ENCODE assay signal across 16 cellular contexts in the genomic region with DNA sequence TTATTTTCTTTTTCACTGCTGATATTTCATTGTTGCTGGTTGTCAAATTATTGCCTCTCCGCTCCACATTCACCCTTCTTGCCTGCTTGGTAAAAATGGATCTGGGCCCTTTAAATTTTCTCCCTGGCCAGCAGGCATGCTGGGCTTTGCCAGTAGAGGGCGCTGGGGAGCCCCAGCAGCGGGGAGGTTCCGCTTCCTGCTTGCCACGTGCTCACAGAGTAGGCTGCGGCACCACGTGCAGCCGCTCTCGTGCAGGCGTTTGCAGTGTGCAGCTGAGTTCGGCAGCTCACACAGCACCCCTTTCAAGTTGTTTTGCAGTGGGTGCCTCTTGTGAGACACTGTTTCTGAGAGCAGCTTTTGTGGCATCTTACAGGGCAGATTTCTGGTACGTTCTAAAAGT. TPM values are rescaled to one million over a fixed set of nuclear protein-coding genes. Genes with fewer than 3 reads are reported as not detected.
DNase-seq lines count a peak whose midpoint lies in the region; ATAC-seq, FAIRE-seq and TF ChIP-seq lines count a peak whose summit lies in the region.
"Had no signal": no experiment of that assay in that cellular context is flagged by ENCODE, and none has a peak within 500 bp of the region (broad histone marks: within the 10 kb centered on the region; RNA-seq: fewer than 3 reads in every experiment).

A gene with protein sequence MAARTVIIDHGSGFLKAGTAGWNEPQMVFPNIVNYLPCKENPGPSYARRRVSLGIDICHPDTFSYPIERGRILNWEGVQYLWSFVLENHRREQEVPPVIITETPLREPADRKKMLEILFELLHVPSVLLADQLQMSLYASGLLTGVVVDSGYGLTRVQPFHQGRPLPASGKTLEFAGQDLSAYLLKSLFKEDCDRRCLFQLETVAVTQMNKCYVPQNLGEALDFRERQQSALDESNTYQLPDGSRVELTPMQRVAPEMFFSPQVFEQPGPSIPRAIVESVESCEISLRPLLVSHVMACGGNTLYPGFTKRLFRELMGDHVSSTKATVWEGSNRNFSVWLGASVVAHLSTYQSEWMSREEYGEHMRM (plus strand): TSS at position 214 of the 400 bp plus-strand sequence. CDS start 67,676 bp downstream, outside the sequence.

- no peaks in the 10 kb centered on the region for H3F3A ChIP-seq in MM.1S (ENCODE audit: insufficient read depth, low read length)

- peaks cover 21 to 50% (median 43%) of the 10 kb centered on the region in 3 donors for H3K9me3 Mint-ChIP-seq in T-cell

- DNase-seq in HepG2 (ENCODE audit: low spot score) (no peak), right lobe of liver (no peak), MM.1S (no peak), cardiac fibroblast (ENCODE audit: low read depth in 2 of 2) (no peak), testis (peak; percentile 73), T-helper 17 cell (no peak), T-cell (no peak), body of pancreas (no peak)
- DNase-seq: CD4-positive, CD25-positive, alpha-beta regulatory T cell; esophagus squamous epithelium; left cardiac atrium; NCI-H2171; stimulated activated naive B cell treated with anti-CD40 and anti-IgM and Interleukin-4, amounts not matched to agents 10 μg/mL and 1 μg/mL and 100 μg/mL, for 72 hours had no signal

- no peak within 1 kb of the TSS for H3K4me2 ChIP-seq in HepG2 (ENCODE audit: low read depth, low read length)
- H3K4me2 ChIP-seq in MM.1S (ENCODE audit: low read depth, low read length) = no peak within 1 kb of the TSS

- CTCF ChIA-PET in HepG2 (lab: Yijun Ruan, JAX; ENCODE audit: low intra/inter-chr PET ratio, low total read pairs) (no interaction called here), T-cell (lab: Charles Lee) (no interaction called here)

- H3K36me3 ChIP-seq in HepG2 (replicated peaks in 1 of 2; ENCODE audit: control insufficient read depth in 1 of 2, insufficient read depth in 2 of 2, low read length in 2 of 2) = no peaks in the 10 kb centered on the region
- no peaks in the 10 kb centered on the region for H3K36me3 ChIP-seq in right lobe of liver
- no peaks in the 10 kb centered on the region for H3K36me3 ChIP-seq in MM.1S (replicated peaks; ENCODE audit: insufficient read depth, low read length)
- no peaks in the 10 kb centered on the region for H3K36me3 ChIP-seq in testis (ENCODE audit: low read depth, missing control alignments)
- H3K36me3 ChIP-seq in body of pancreas (replicated peaks in 1 of 2; ENCODE audit: insufficient read depth in 1 of 2, low read depth in 2 of 2) = no peaks in the 10 kb centered on the region
- H3K36me3 ChIP-seq: esophagus squamous epithelium, SJSA1 had no signal

- no peaks in the 10 kb centered on the region for H3K4me1 ChIP-seq in HepG2 (ENCODE audit: insufficient read depth, low read length)
- no peaks in the 10 kb centered on the region for H3K4me1 ChIP-seq in right lobe of liver
- no peaks in the 10 kb centered on the region for H3K4me1 ChIP-seq in MM.1S (ENCODE audit: low read length)
- no peaks in the 10 kb centered on the region for H3K4me1 ChIP-seq in testis
- no peaks in the 10 kb centered on the region for H3K4me1 ChIP-seq in body of pancreas
- H3K4me1 ChIP-seq: esophagus squamous epithelium, SJSA1 had no signal

- H3K36me3 Mint-ChIP-seq in T-helper 17 cell (ENCODE audit: low read depth) (no peaks in the 10 kb centered on the region), T-cell (peaks cover 3% of the 10 kb centered on the region)
- H3K36me3 Mint-ChIP-seq: brain had no signal

- H3K9ac ChIP-seq in HepG2 (ENCODE audit: insufficient read depth, low read depth, low read length) (no peak within 1 kb of the TSS), MM.1S (ENCODE audit: low read length) (no peak within 1 kb of the TSS)

- no peak for TF ChIP-seq RAD21 in HepG2 (CRISPR knock-in tag; IDR thresholded peaks at IDR 0.05)

- H3K4me3 Mint-ChIP-seq in T-helper 17 cell (no peak within 1 kb of the TSS), T-cell (no peak within 1 kb of the TSS)
- H3K4me3 Mint-ChIP-seq: brain; CD4-positive, CD25-positive, alpha-beta regulatory T cell; stimulated activated naive B cell treated with anti-CD40 and anti-IgM and Interleukin-4, amounts not matched to agents 10 μg/mL and 1 μg/mL and 100 μg/mL, for 72 hours had no signal

- FAIRE-seq in HepG2 (lab: Jason Lieb, UNC) = no peak

- TF ChIP-seq CTCF in HepG2 (CRISPR knock-in tag; IDR thresholded peaks at IDR 0.05) (peak; percentile 44; the same call in 1 of the 2 replicates), right lobe of liver (IDR thresholded peaks at IDR 0.05) (peak in 1 of 4 donors; percentile 22), MM.1S (IDR thresholded peaks at IDR 0.05; ENCODE audit: low read length) (peak; percentile 48), cardiac fibroblast (IDR thresholded peaks at IDR 0.05; ENCODE audit: low read depth, low read length) (peak; percentile 33), testis (IDR thresholded peaks at IDR 0.05) (peak; percentile 43 to 80 (median 53)), body of pancreas (IDR thresholded peaks at IDR 0.05) (no peak)

- H3K4me3 ChIP-seq in HepG2 (replicated peaks in 1 of 3; ENCODE audit: insufficient read depth in 1 of 3, low read depth in 2 of 3, low read length in 3 of 3) (no peak within 1 kb of the TSS), right lobe of liver (no peak within 1 kb of the TSS), MM.1S (ENCODE audit: low read length) (no peak within 1 kb of the TSS), cardiac fibroblast (replicated peaks in 1 of 2; ENCODE audit: low read depth in 2 of 2, low read length in 2 of 2) (no peak within 1 kb of the TSS), testis (peak within 1 kb of the TSS in 1 of 2 donors; percentile 20), body of pancreas (no peak within 1 kb of the TSS)
- H3K4me3 ChIP-seq: esophagus squamous epithelium, SJSA1 had no signal

- in situ Hi-C loops in HepG2 (cut with HindIII; ENCODE audit: extremely low pct_ligation_motif_present, low pct_unique_long_range_greater_than_20kb) = no loop called here

- no peak for ATAC-seq in HepG2
- ATAC-seq in right lobe of liver = no peak
- no peak for ATAC-seq in T-helper 17 cell
- ATAC-seq in T-cell (replicated peaks in 1 of 4) = no peak
- no peak for ATAC-seq in body of pancreas
- ATAC-seq: left cardiac atrium; stimulated activated naive B cell treated with anti-CD40 and anti-IgM and Interleukin-4, amounts not matched to agents 10 μg/mL and 1 μg/mL and 100 μg/mL, for 72 hours had no signal

- no peak within 1 kb of the TSS for H3K27ac ChIP-seq in HepG2 (ENCODE audit: extremely low read length, insufficient read depth, low read length)
- H3K27ac ChIP-seq in right lobe of liver = no peak within 1 kb of the TSS
- no peak within 1 kb of the TSS for H3K27ac ChIP-seq in MM.1S (ENCODE audit: low read length)
- H3K27ac ChIP-seq in testis = no peak within 1 kb of the TSS
- H3K27ac ChIP-seq in body of pancreas = no peak within 1 kb of the TSS
- H3K27ac ChIP-seq: esophagus squamous epithelium, SJSA1 had no signal

- no peaks in the 10 kb centered on the region for H3K4me1 Mint-ChIP-seq in T-helper 17 cell
- H3K4me1 Mint-ChIP-seq in T-cell = no peaks in the 10 kb centered on the region
- H3K4me1 Mint-ChIP-seq: CD4-positive, CD25-positive, alpha-beta regulatory T cell; stimulated activated naive B cell treated with anti-CD40 and anti-IgM and Interleukin-4, amounts not matched to agents 10 μg/mL and 1 μg/mL and 100 μg/mL, for 72 hours had no signal

- WGBS in HepG2 (ENCODE audit: low lambda C conversion rate) = 46% methylated on average over 9 of the region's 12 CpGs
- 37% methylated on average over 8 of the region's 12 CpGs for WGBS in right lobe of liver (ENCODE audit: insufficient coverage, low coverage, low lambda C conversion rate, missing lambda C conversion rate)
- 43 to 49% methylated on average over 12 of the region's 12 CpGs for WGBS in testis, 2 donors
- WGBS in body of pancreas, 2 donors = 50 to 52% methylated on average over 12 of the region's 12 CpGs

- H3K9me2 ChIP-seq in MM.1S (replicated peaks; ENCODE audit: insufficient read depth, low read length) = no peaks in the 10 kb centered on the region

- no peak for TF ChIP-seq EP300 in HepG2 (IDR thresholded peaks at IDR 0.05; ENCODE audit: low read depth in 2 of 2, low read length in 2 of 2)
- TF ChIP-seq EP300 in HepG2 (CRISPR knock-in tag; IDR thresholded peaks at IDR 0.05; ENCODE audit: borderline replicate concordance) = no peak

- no peak within 1 kb of the TSS for H2AFZ ChIP-seq in HepG2 (ENCODE audit: low read length)
- no peak within 1 kb of the TSS for H2AFZ ChIP-seq in MM.1S (ENCODE audit: low read length)

- no peaks in the 10 kb centered on the region for H3K79me2 ChIP-seq in HepG2 (ENCODE audit: insufficient read depth, low read length)
- no peaks in the 10 kb centered on the region for H3K79me2 ChIP-seq in MM.1S (ENCODE audit: low read length)

- H4K20me1 ChIP-seq in HepG2 (ENCODE audit: insufficient read depth, low read length) (no peaks in the 10 kb centered on the region), MM.1S (ENCODE audit: insufficient read depth, low read length) (no peaks in the 10 kb centered on the region)

- peaks cover 39% of the 10 kb centered on the region for H3K9me3 ChIP-seq in HepG2 (ENCODE audit: low read length)
- peaks cover 0 to 2% (median 0%) of the 10 kb centered on the region in 4 donors for H3K9me3 ChIP-seq in right lobe of liver
- no peaks in the 10 kb centered on the region for H3K9me3 ChIP-seq in MM.1S (replicated peaks; ENCODE audit: insufficient read depth, low read length)
- H3K9me3 ChIP-seq in testis = no peaks in the 10 kb centered on the region
- peaks cover 10% of the 10 kb centered on the region for H3K9me3 ChIP-seq in T-helper 17 cell (ENCODE audit: control insufficient read depth, low read length, poor library complexity, severe bottlenecking)
- peaks cover 0 to 11% (median 8%) of the 10 kb centered on the region in 3 donors for H3K9me3 ChIP-seq in body of pancreas

- H3K27me3 Mint-ChIP-seq in T-helper 17 cell (no peaks in the 10 kb centered on the region), T-cell (peaks cover 0 to 4% of the 10 kb centered on the region in 2 donors)
- H3K27me3 Mint-ChIP-seq: CD4-positive, CD25-positive, alpha-beta regulatory T cell; stimulated activated naive B cell treated with anti-CD40 and anti-IgM and Interleukin-4, amounts not matched to agents 10 μg/mL and 1 μg/mL and 100 μg/mL, for 72 hours had no signal

- no TSS peak for BruUV-seq in HepG2 (replicated peaks; lab: Mats Ljungman, UMichigan)

- TF ChIP-seq POLR2A in HepG2 (IDR thresholded peaks at IDR 0.05; ENCODE audit: insufficient read depth in 1 of 2, low read depth in 2 of 2, low read length in 2 of 2) (no peak), right lobe of liver (IDR thresholded peaks at IDR 0.05) (no peak), testis (IDR thresholded peaks at IDR 0.05) (no peak), body of pancreas (IDR thresholded peaks at IDR 0.05) (no peak)

- intact Hi-C loops in HepG2 (cut with micrococcal nuclease; ENCODE audit: unreplicated experiment) = no loop called here
- intact Hi-C loops in right lobe of liver (cut with DNase I) = no loop called here
- intact Hi-C loops in testis (cut with DNase I; ENCODE audit: low total_unique reads) = no loop called here
- intact Hi-C loops in body of pancreas (cut with DNase I) = no loop called here

- H3K27ac Mint-ChIP-seq in T-helper 17 cell (no peak within 1 kb of the TSS), T-cell (no peak within 1 kb of the TSS)
- H3K27ac Mint-ChIP-seq: brain; CD4-positive, CD25-positive, alpha-beta regulatory T cell; stimulated activated naive B cell treated with anti-CD40 and anti-IgM and Interleukin-4, amounts not matched to agents 10 μg/mL and 1 μg/mL and 100 μg/mL, for 72 hours had no signal

- H3K27me3 ChIP-seq in HepG2 (ENCODE audit: control insufficient read depth in 1 of 2, insufficient read depth in 2 of 2, low read length in 2 of 2) (no peaks in the 10 kb centered on the region), right lobe of liver (no peaks in the 10 kb centered on the region), MM.1S (replicated peaks; ENCODE audit: insufficient read depth, low read length) (peaks cover 36% of the 10 kb centered on the region), testis (no peaks in the 10 kb centered on the region), body of pancreas (no peaks in the 10 kb centered on the region)
- H3K27me3 ChIP-seq: esophagus squamous epithelium, SJSA1 had no signal

- POLR2A ChIA-PET in HepG2 (lab: Yijun Ruan, JAX) (no interaction called here), T-cell (lab: Charles Lee) (no interaction called here)

RNA-seq across cellular contexts. Expression of the gene that starts here (rescaled TPM):
- total RNA-seq in HepG2 (2016; rRNA removed; fragmentation: Illumina TruSeq; extraction: Trizol) (0.64 and 1.0 TPM in 2 replicates), right lobe of liver (not detected), testis (10 to 100 TPM; 10.9 to 12.6 TPM), T-helper 17 cell (not detected), T-cell (not detected), body of pancreas (not detected)
- not detected in 2 replicates for total RNA-seq in HepG2 (2016; cell fraction: cytosol; rRNA removed; fragmentation: Illumina TruSeq; extraction: Trizol; ENCODE audit: low read depth)
- 0.64 and 0.74 TPM in 2 replicates for total RNA-seq in HepG2 (2016; cell fraction: insoluble cytoplasmic fraction; rRNA removed; fragmentation: Illumina TruSeq; extraction: Trizol)
- 0.09 TPM in 1 of 2 replicates, not detected in the other for total RNA-seq in HepG2 (2016; cell fraction: membrane; rRNA removed; fragmentation: Illumina TruSeq; extraction: Trizol)
- 0.22 TPM in 1 of 2 replicates, not detected in the other for total RNA-seq in HepG2 (2016; cell fraction: nucleus; rRNA removed; fragmentation: Illumina TruSeq; extraction: Trizol)
- polyA plus RNA-seq in HepG2 (2011; rRNA removed) (0.05 and 0.09 TPM in 2 replicates), testis (ENCODE audit: insufficient read depth, low read depth, low replicate concordance) (12.8 TPM)
- 0.03 and 0.12 TPM in 2 replicates for polyA plus RNA-seq in HepG2 (2011; cell fraction: cytosol; rRNA removed)
- polyA plus RNA-seq in HepG2 (2011; cell fraction: nucleus; rRNA removed) = not detected in 2 replicates
- 0.21 TPM in 1 of 2 replicates, not detected in the other for polyA plus RNA-seq in HepG2 (2012)
- polyA plus RNA-seq in HepG2 (2016; cell fraction: cytosol; fragmentation: Illumina TruSeq; extraction: Trizol; ENCODE audit: low read depth) = not detected in 2 replicates
- 0.90 and 0.96 TPM in 2 replicates for polyA plus RNA-seq in HepG2 (2016; cell fraction: insoluble cytoplasmic fraction; fragmentation: Illumina TruSeq; extraction: Trizol; ENCODE audit: low read depth)
- polyA plus RNA-seq in HepG2 (2016; cell fraction: membrane; fragmentation: Illumina TruSeq; extraction: Trizol; ENCODE audit: low read depth) = not detected in 2 replicates
- polyA plus RNA-seq in HepG2 (2016; cell fraction: nucleus; fragmentation: Illumina TruSeq; extraction: Trizol; ENCODE audit: insufficient read depth, low read depth) = not detected in 2 replicates
- 0.08 and 18.1 TPM in 2 replicates for polyA minus RNA-seq in HepG2 (2011; rRNA and poly(A)+ RNA removed; ENCODE audit: low replicate concordance)
- polyA minus RNA-seq in HepG2 (2011; cell fraction: cytosol; rRNA and poly(A)+ RNA removed) = not detected in 2 replicates
- not detected in 2 replicates for polyA minus RNA-seq in HepG2 (2011; cell fraction: nucleus; rRNA and poly(A)+ RNA removed)
- total RNA-seq: CD4-positive, CD25-positive, alpha-beta regulatory T cell; left cardiac atrium; SJSA1 had no signal
- polyA plus RNA-seq: CD4-positive, CD25-positive, alpha-beta regulatory T cell; neural cell had no signal

Comparison
In these comparisons a context has a peak if more than half of its experiments do, and no peak if none do; other contexts are left out.
1. CTCF ChIP-seq: peak in HepG2 (single experiment), MM.1S (single experiment), cardiac fibroblast (single experiment) and testis (3 of 3); none in body of pancreas (0 of 7).